In genomic region chr2:239429473-239430350, GRCh38 we compare ENCODE assay signal across 14 cellular contexts. TPM values are rescaled to one million over a fixed set of nuclear protein-coding genes. Genes with fewer than 3 reads are reported as not detected.
A peak's percentile ranks its signal among the peaks of the same experiment; 100 is the strongest.
DNase-seq lines count a peak whose midpoint lies in the region; TF ChIP-seq lines count a peak whose summit lies in the region.
"Had no signal": no experiment of that assay in that cellular context is flagged by ENCODE, and none has a peak within 500 bp of the region (broad histone marks: within the 10 kb centered on the region; RNA-seq: fewer than 3 reads in every experiment).

No MANE protein-coding gene starts in this region.

- intact Hi-C loops in posterior vena cava (cut with DNase I): no loop called here

- H3K4me3 ChIP-seq in fibroblast of mammary gland (ENCODE audit: control insufficient read depth, low read depth, low read length): no peak overlapping the region
- H3K4me3 ChIP-seq: K562 had no signal

- DNase-seq in LHCN-M2 (ENCODE audit: low read depth) (peak; percentile 88), NCI-H748 treated with DMSO at 0.1 percent for 48 hours (lab: John Stamatoyannopoulos, UW) (peak; percentile 57), fibroblast of mammary gland (ENCODE audit: low read depth) (peak; percentile 68), posterior vena cava (ENCODE audit: low spot score) (peak; percentile 61), kidney glomerular epithelial cell (lab: John Stamatoyannopoulos, UW) (no peak), GF-D8 (lab: John Stamatoyannopoulos, UW) (no peak), NCI-H2227 treated with DMSO at 0.1 percent for 48 hours (lab: John Stamatoyannopoulos, UW) (no peak)
- DNase-seq: activated gamma-delta T cell; CD4-positive, CD25-positive, alpha-beta regulatory T cell; DMS 273 treated with DMSO at 0.1 percent for 48 hours; islet precursor cell; NCI-H1930; NCI-H446 had no signal

- TF ChIP-seq CTCF in fibroblast of mammary gland (conservative IDR thresholded peaks at IDR 0.05; ENCODE audit: control insufficient read depth, insufficient read depth, low read depth, low read length): no peak

RNA-seq across cellular contexts. Expression of gene HDAC4, which starts 28.9 kb away (rescaled TPM):
- total RNA-seq in LHCN-M2 (2014; rRNA removed): 7.6 and 26.8 TPM in 2 replicates
- polyA plus RNA-seq in LHCN-M2 (2012): 3.0 TPM
- 10 to 100 TPM; 47.6 to 66.9 TPM for total RNA-seq in posterior vena cava

Comparison
In these comparisons a context has a peak if more than half of its experiments do, and no peak if none do; other contexts are left out.
1. DNase-seq: peak in LHCN-M2 (single experiment), NCI-H748 treated with DMSO at 0.1 percent for 48 hours (single experiment), fibroblast of mammary gland (single experiment) and posterior vena cava (single experiment); none in kidney glomerular epithelial cell (single experiment), GF-D8 (single experiment) and NCI-H2227 treated with DMSO at 0.1 percent for 48 hours (single experiment).